Comparison of ENCODE assay signal across 9 cellular contexts in genomic region chr5:145056805-145057204, GRCh38.
DNase-seq lines count a peak whose midpoint lies in the region; ATAC-seq and TF ChIP-seq lines count a peak whose summit lies in the region.
"Had no signal": no experiment of that assay in that cellular context is flagged by ENCODE, and none has a peak within 500 bp of the region (broad histone marks: within the 10 kb centered on the region; RNA-seq: fewer than 3 reads in every experiment).

No MANE protein-coding gene starts in this region.

- 51% methylated on average over 5 of the region's 5 CpGs for WGBS in smooth muscle cell (ENCODE audit: low lambda C conversion rate)

- H3K27me3 Mint-ChIP-seq in activated T-helper 2 cell treated with anti-CD3 and anti-CD28 coated beads, Interferon-gamma antibody, Interleukin-2, Interleukin-4, amounts not matched to agents 10 μg/mL and 5 μg/mL and 100 μg/mL, durations not matched to agents 14 hours and 24 hours and 36 hours (ENCODE audit: low read depth): no peaks in the 10 kb centered on the region

- intact Hi-C loops in ascending aorta (cut with DNase I): no loop called here
- intact Hi-C loops in activated T-helper 2 cell treated with anti-CD3 and anti-CD28 coated beads, Interferon-gamma antibody, Interleukin-2, Interleukin-4, amounts not matched to agents 10 μg/mL and 5 μg/mL and 100 μg/mL, durations not matched to agents 14 hours and 24 hours and 36 hours (cut with micrococcal nuclease): no loop called here

- H2AFZ ChIP-seq in smooth muscle cell (ENCODE audit: low read depth): peak overlapping the region; percentile 10

- H3K27me3 ChIP-seq in smooth muscle cell (ENCODE audit: low read depth) (no peaks in the 10 kb centered on the region), ascending aorta (no peaks in the 10 kb centered on the region)

- H3K36me3 ChIP-seq in smooth muscle cell (ENCODE audit: low read depth) (no peaks in the 10 kb centered on the region), ascending aorta (no peaks in the 10 kb centered on the region)

- H3K79me2 ChIP-seq in smooth muscle cell (ENCODE audit: low read depth): no peaks in the 10 kb centered on the region

- no peaks in the 10 kb centered on the region for H4K20me1 ChIP-seq in smooth muscle cell (ENCODE audit: low read depth)

- no peak overlapping the region for H3K27ac Mint-ChIP-seq in activated T-helper 2 cell treated with anti-CD3 and anti-CD28 coated beads, Interferon-gamma antibody, Interleukin-2, Interleukin-4, amounts not matched to agents 10 μg/mL and 5 μg/mL and 100 μg/mL, durations not matched to agents 14 hours and 24 hours and 36 hours

- H3F3A ChIP-seq in smooth muscle cell (ENCODE audit: low read depth): no peaks in the 10 kb centered on the region

- DNase-seq in NCI-H69 (lab: John Stamatoyannopoulos, UW) (peak; percentile 39), smooth muscle cell (lab: John Stamatoyannopoulos, UW; ENCODE audit: unreplicated experiment) (no peak), DMS153 (lab: John Stamatoyannopoulos, UW) (no peak), ascending aorta (ENCODE audit: low spot score in 2 of 2) (no peak)
- DNase-seq in activated T-helper 2 cell treated with anti-CD3 and anti-CD28 coated beads, Interferon-gamma antibody, Interleukin-2, Interleukin-4, amounts not matched to agents 10 μg/mL and 5 μg/mL and 100 μg/mL, durations not matched to agents 14 hours and 24 hours and 36 hours (ENCODE audit: low spot score): no peak
- DNase-seq: Right ventricle myocardium superior had no signal

- peak overlapping the region; percentile 15 for H3K4me2 ChIP-seq in smooth muscle cell

- H3K4me3 Mint-ChIP-seq in activated T-helper 2 cell treated with anti-CD3 and anti-CD28 coated beads, Interferon-gamma antibody, Interleukin-2, Interleukin-4, amounts not matched to agents 10 μg/mL and 5 μg/mL and 100 μg/mL, durations not matched to agents 14 hours and 24 hours and 36 hours (ENCODE audit: low read depth): no peak overlapping the region

- H3K4me3 ChIP-seq in smooth muscle cell (no peak overlapping the region), ascending aorta (no peak overlapping the region)

- no peaks in the 10 kb centered on the region for H3K4me1 Mint-ChIP-seq in activated T-helper 2 cell treated with anti-CD3 and anti-CD28 coated beads, Interferon-gamma antibody, Interleukin-2, Interleukin-4, amounts not matched to agents 10 μg/mL and 5 μg/mL and 100 μg/mL, durations not matched to agents 14 hours and 24 hours and 36 hours (ENCODE audit: low read depth)

- no peaks in the 10 kb centered on the region for H3K36me3 Mint-ChIP-seq in activated T-helper 2 cell treated with anti-CD3 and anti-CD28 coated beads, Interferon-gamma antibody, Interleukin-2, Interleukin-4, amounts not matched to agents 10 μg/mL and 5 μg/mL and 100 μg/mL, durations not matched to agents 14 hours and 24 hours and 36 hours (ENCODE audit: low read depth)

- H3K27ac ChIP-seq in smooth muscle cell (ENCODE audit: low read depth): no peak overlapping the region
- H3K27ac ChIP-seq in ascending aorta: no peak overlapping the region

- H3K4me1 ChIP-seq in smooth muscle cell (ENCODE audit: low read depth) (no peaks in the 10 kb centered on the region), ascending aorta (no peaks in the 10 kb centered on the region)

- ATAC-seq in GM19025 (IDR thresholded peaks at IDR 0.05; ENCODE audit: low read depth, unreplicated experiment) (peak; percentile 94), HG02759 (IDR thresholded peaks at IDR 0.05; ENCODE audit: unreplicated experiment) (peak; percentile 98)
- ATAC-seq: HCT116 had no signal

- H3K9me3 ChIP-seq in smooth muscle cell (replicated peaks; ENCODE audit: low read depth) (no peaks in the 10 kb centered on the region), ascending aorta (no peaks in the 10 kb centered on the region)

- H3K9ac ChIP-seq in smooth muscle cell (ENCODE audit: low read depth): no peak overlapping the region

- H3K9me3 Mint-ChIP-seq in activated T-helper 2 cell treated with anti-CD3 and anti-CD28 coated beads, Interferon-gamma antibody, Interleukin-2, Interleukin-4, amounts not matched to agents 10 μg/mL and 5 μg/mL and 100 μg/mL, durations not matched to agents 14 hours and 24 hours and 36 hours: no peaks in the 10 kb centered on the region

- TF ChIP-seq CTCF in smooth muscle cell (IDR thresholded peaks at IDR 0.05; ENCODE audit: borderline replicate concordance, insufficient read depth, poor library complexity, severe bottlenecking) (no peak), ascending aorta (IDR thresholded peaks at IDR 0.05) (no peak)
